Comparison of ENCODE assay signal across 12 cellular contexts in the genomic region with DNA sequence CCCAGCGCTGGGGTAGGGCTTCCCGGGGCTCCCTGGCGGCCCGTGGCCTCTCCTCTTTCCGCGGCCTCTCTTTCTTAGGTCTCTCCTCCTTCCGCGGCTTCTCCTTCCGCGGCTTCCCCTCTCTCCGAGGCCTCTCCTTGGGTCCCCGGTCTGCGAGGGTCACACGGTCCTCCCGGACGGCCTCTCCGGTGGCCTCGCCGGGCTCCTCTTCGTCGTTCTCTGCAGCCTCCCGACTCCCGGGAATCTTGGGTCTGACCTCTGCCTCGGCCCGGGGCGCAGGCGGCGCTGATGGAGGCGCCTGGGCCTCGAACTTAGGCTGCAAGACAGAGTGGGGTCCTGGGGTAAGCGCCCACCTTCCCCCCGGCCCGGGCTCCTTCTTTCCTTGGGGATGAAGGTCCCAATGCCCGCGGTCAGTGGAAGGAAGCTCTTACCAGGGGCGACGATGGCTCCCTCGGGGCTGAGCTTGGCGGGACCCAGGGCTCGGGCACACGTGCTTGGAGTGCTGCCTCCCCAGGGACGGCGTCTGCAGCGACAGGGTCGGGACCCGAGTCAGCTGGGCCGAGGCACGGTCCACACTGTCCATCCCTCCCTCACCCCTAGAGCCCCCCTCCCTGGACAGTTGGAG. TPM values are rescaled to one million over a fixed set of nuclear protein-coding genes. Genes with fewer than 3 reads are reported as not detected.
A peak's percentile ranks its signal among the peaks of the same experiment; 100 is the strongest.
DNase-seq lines count a peak whose midpoint lies in the region; ATAC-seq and TF ChIP-seq lines count a peak whose summit lies in the region.
"Had no signal": no experiment of that assay in that cellular context is flagged by ENCODE, and none has a peak within 500 bp of the region (broad histone marks: within the 10 kb centered on the region; RNA-seq: fewer than 3 reads in every experiment).

No MANE protein-coding gene starts in this region.

- no peaks in the 10 kb centered on the region for H3K9me3 Mint-ChIP-seq in T-cell

- no peak for TF ChIP-seq EP300 in suprapubic skin (IDR thresholded peaks at IDR 0.05)

- TF ChIP-seq POLR2A in heart left ventricle (IDR thresholded peaks at IDR 0.05) (no peak), suprapubic skin (IDR thresholded peaks at IDR 0.05) (no peak)

- H3K27ac ChIP-seq in heart left ventricle (no peak overlapping the region), suprapubic skin (no peak overlapping the region)

- intact Hi-C loops in heart left ventricle (cut with DNase I) (no loop called here), cardiac septum (cut with DNase I) (no loop called here), mucosa of descending colon (cut with DNase I, micrococcal nuclease) (no loop called here)

- H3K27me3 ChIP-seq in heart left ventricle (peaks cover 33 to 57% (median 46%) of the 10 kb centered on the region in 9 donors), suprapubic skin (peaks cover 51% of the 10 kb centered on the region), MG63 (no peaks in the 10 kb centered on the region)

- DNase-seq in heart left ventricle = peak in 1 of 5 donors; percentile 56
- DNase-seq in cardiac septum (ENCODE audit: low spot score) = no peak
- DNase-seq in T-cell = no peak
- DNase-seq in iPS-NIHi11 (ENCODE audit: low spot score) = peak; percentile 26
- no peak for DNase-seq in suprapubic skin (ENCODE audit: low spot score in 2 of 2)
- DNase-seq in mucosa of descending colon = no peak
- no peak for DNase-seq in MG63
- DNase-seq in GDM1 (lab: John Stamatoyannopoulos, UW) = no peak
- DNase-seq: anterior cingulate cortex, COR-L47, NCI-H2227 treated with DMSO at 0.1 percent for 48 hours had no signal

- no peak overlapping the region for H3K27ac Mint-ChIP-seq in T-cell

- H3K4me3 ChIP-seq in heart left ventricle (peak overlapping the region in 9 of 12 donors; percentile 1 to 45 (median 15)), suprapubic skin (peak overlapping the region; percentile 37), mucosa of descending colon (no peak overlapping the region), MG63 (no peak overlapping the region)

- peaks cover 10 to 30% (median 14%) of the 10 kb centered on the region in 3 donors for H3K4me1 Mint-ChIP-seq in T-cell

- peaks cover 0 to 45% (median 28%) of the 10 kb centered on the region in 12 donors for H3K4me1 ChIP-seq in heart left ventricle
- H3K4me1 ChIP-seq in suprapubic skin = peaks cover 44% of the 10 kb centered on the region
- H3K4me1 ChIP-seq in mucosa of descending colon (ENCODE audit: low read depth) = peaks cover 33% of the 10 kb centered on the region

- H3K36me3 ChIP-seq in heart left ventricle (peaks cover 0 to 11% (median 1%) of the 10 kb centered on the region in 9 donors), suprapubic skin (peaks cover 17% of the 10 kb centered on the region), mucosa of descending colon (ENCODE audit: low read depth) (no peaks in the 10 kb centered on the region), MG63 (no peaks in the 10 kb centered on the region)

- ATAC-seq in heart left ventricle (no peak), T-cell (replicated peaks in 1 of 4) (peak in 2 of 4 experiments; percentile 3 to 5), mucosa of descending colon (no peak)

- no peaks in the 10 kb centered on the region for H3K36me3 Mint-ChIP-seq in T-cell

- H3K27me3 Mint-ChIP-seq in T-cell = peaks cover 0 to 16% of the 10 kb centered on the region in 2 donors

- no peaks in the 10 kb centered on the region for H3K9me3 ChIP-seq in heart left ventricle
- no peaks in the 10 kb centered on the region for H3K9me3 ChIP-seq in suprapubic skin
- H3K9me3 ChIP-seq in mucosa of descending colon = no peaks in the 10 kb centered on the region
- no peaks in the 10 kb centered on the region for H3K9me3 ChIP-seq in MG63

- POLR2A ChIA-PET in T-cell (lab: Charles Lee) = interaction anchor here in 1 of 2 donors (0.5 kb wide), 1 partner anchor 9 kb away, joined by 4 read pairs; no protein-coding TSS in a partner anchor

- whole genome bisulfite sequencing in heart left ventricle, 4 donors = 7 to 12% (median 11%) methylated on average over 35 to 48 of the region's 48 CpGs
- 7% methylated on average over 38 of the region's 48 CpGs for WGBS in suprapubic skin

- H3K4me3 Mint-ChIP-seq in T-cell = peak overlapping the region; percentile 71 to 81 (median 73)

- TF ChIP-seq CTCF in heart left ventricle (IDR thresholded peaks at IDR 0.05) (no peak), suprapubic skin (IDR thresholded peaks at IDR 0.05) (no peak), mucosa of descending colon (IDR thresholded peaks at IDR 0.05) (no peak)

- CTCF ChIA-PET in T-cell (lab: Charles Lee) = interaction anchor here in 1 of 2 donors (0.6 kb wide), 1 partner anchor 1735 kb away, joined by 10 read pairs; no protein-coding TSS in a partner anchor

RNA-seq across cellular contexts. Expression of a gene that starts 3.5 kb away (rescaled TPM):
- total RNA-seq in heart left ventricle (under 1 TPM in 5 of 9 donors, not detected in 4; 0.32 to 0.81 (median 0.57) TPM), cardiac septum (1.5 TPM), T-cell (10 to 100 TPM in 2 of 5 donors, 1 to 10 TPM in 3; 2.1 to 13.5 (median 5.3) TPM), suprapubic skin (1 to 10 TPM; 1.7 to 4.3 (median 3.0) TPM), mucosa of descending colon (1 to 10 TPM; 2.7 to 5.1 (median 3.8) TPM)
- polyA plus RNA-seq in heart left ventricle = 1 to 10 TPM in 1 of 2 donors, under 1 TPM in 1; 0.10 to 1.1 TPM
- 0.49 and 4.1 TPM in 2 replicates for total RNA-seq in MG63 (2014; rRNA removed; shearing (Covaris generic); ENCODE audit: low replicate concordance)

RNA-seq across cellular contexts. Expression of a gene that starts 3.6 kb away (rescaled TPM):
- total RNA-seq in heart left ventricle = under 1 TPM in 1 of 9 donors, not detected in 8; 0.25 TPM
- under 1 TPM in 1 of 2 donors, not detected in 1; 0.34 TPM for polyA plus RNA-seq in heart left ventricle
- total RNA-seq in cardiac septum = 0.46 TPM
- 1 to 10 TPM in 2 of 5 donors, under 1 TPM in 2, not detected in 1; 0.42 to 1.5 (median 1.0) TPM for total RNA-seq in T-cell
- not detected for total RNA-seq in suprapubic skin
- total RNA-seq in mucosa of descending colon = 1 to 10 TPM in 1 of 3 donors, under 1 TPM in 2; 0.38 to 2.4 (median 0.87) TPM
- total RNA-seq in MG63 (2014; rRNA removed; shearing (Covaris generic); ENCODE audit: low replicate concordance) = not detected in 2 replicates
- total RNA-seq: lung microvascular endothelial cell had no signal

RNA-seq across cellular contexts. Expression of a gene that starts 16.0 kb away (rescaled TPM):
- total RNA-seq in heart left ventricle (10 to 100 TPM; 19.2 to 43.9 (median 28.6) TPM), cardiac septum (34.1 TPM), T-cell (100 to 1,000 TPM; 130 to 172 (median 161) TPM), suprapubic skin (100 to 1,000 TPM in 1 of 4 donors, 10 to 100 TPM in 3; 48.0 to 103 (median 64.8) TPM), mucosa of descending colon (10 to 100 TPM; 60.6 to 81.2 (median 68.2) TPM)
- 10 to 100 TPM; 22.7 to 29.5 TPM for polyA plus RNA-seq in heart left ventricle
- total RNA-seq in MG63 (2014; rRNA removed; shearing (Covaris generic); ENCODE audit: low replicate concordance) = 5.5 and 23.7 TPM in 2 replicates

RNA-seq across cellular contexts. Expression of a gene that starts 16.5 kb away (rescaled TPM):
- total RNA-seq in heart left ventricle (10 to 100 TPM; 44.6 to 63.2 (median 46.5) TPM), cardiac septum (51.2 TPM), T-cell (10 to 100 TPM; 38.3 to 87.0 (median 80.4) TPM), suprapubic skin (10 to 100 TPM; 36.1 to 78.0 (median 62.9) TPM), mucosa of descending colon (100 to 1,000 TPM; 132 to 231 (median 189) TPM)
- polyA plus RNA-seq in heart left ventricle = 10 to 100 TPM; 80.9 to 89.7 TPM
- 23.1 and 25.6 TPM in 2 replicates for total RNA-seq in MG63 (2014; rRNA removed; shearing (Covaris generic); ENCODE audit: low replicate concordance)

RNA-seq across cellular contexts. Expression of a gene that starts 29.4 kb away (rescaled TPM):
- total RNA-seq in heart left ventricle (1 to 10 TPM in 2 of 9 donors, under 1 TPM in 7; 0.11 to 1.6 (median 0.48) TPM), cardiac septum (0.19 TPM), T-cell (under 1 TPM in 3 of 5 donors, not detected in 2; 0.22 to 0.49 (median 0.30) TPM), suprapubic skin (1 to 10 TPM in 1 of 4 donors, under 1 TPM in 1, not detected in 2; 0.55 to 1.4 TPM), mucosa of descending colon (1 to 10 TPM in 2 of 3 donors, under 1 TPM in 1; 0.29 to 1.4 (median 1.1) TPM)
- under 1 TPM; 0.21 to 0.23 TPM for polyA plus RNA-seq in heart left ventricle
- total RNA-seq in MG63 (2014; rRNA removed; shearing (Covaris generic); ENCODE audit: low replicate concordance) = not detected in 2 replicates

Comparison
In these comparisons a context has a peak if more than half of its experiments do, and no peak if none do; other contexts are left out.
1. H3K4me3 ChIP-seq: peak in heart left ventricle (9 of 12) and suprapubic skin (single experiment); none in mucosa of descending colon (single experiment) and MG63 (single experiment).